ENCODE assay signal across 17 cellular contexts in genomic region chr1:15180189-15180588, GRCh38. TPM values are rescaled to one million over a fixed set of nuclear protein-coding genes. Genes with fewer than 3 reads are reported as not detected.
DNase-seq lines count a peak whose midpoint lies in the region; ATAC-seq, FAIRE-seq and TF ChIP-seq lines count a peak whose summit lies in the region.
"Had no signal": no experiment of that assay in that cellular context is flagged by ENCODE, and none has a peak within 500 bp of the region (broad histone marks: within the 10 kb centered on the region; RNA-seq: fewer than 3 reads in every experiment).

No MANE protein-coding gene starts in this region.

- H3K18ac ChIP-seq in H1 (ENCODE audit: extremely low read depth, low read length): no peak overlapping the region

- H4K8ac ChIP-seq in H1 (ENCODE audit: extremely low read depth, insufficient read depth, low read length): no peak overlapping the region

- H3K79me2 ChIP-seq in H1 (ENCODE audit: control insufficient read depth in 1 of 2, insufficient read depth in 2 of 2, low read length in 2 of 2): peaks cover 0 to 2% of the 10 kb centered on the region in 2 experiments; a peak in 1 of 4 replicates

- TF ChIP-seq EP300 in A549 (IDR thresholded peaks at IDR 0.05) (no peak), H1 (IDR thresholded peaks at IDR 0.05; ENCODE audit: borderline replicate concordance in 1 of 2, low read depth in 2 of 2, low read length in 2 of 2) (no peak)

- peak overlapping the region; percentile 80 for H3K4me2 ChIP-seq in A549
- H3K4me2 ChIP-seq in H1 (ENCODE audit: insufficient read depth in 1 of 2, low read depth in 2 of 2, low read length in 2 of 2): no peak overlapping the region

- 77% methylated on average over 5 of the region's 7 CpGs for WGBS in A549 (ENCODE audit: missing lambda C conversion rate)
- 91% methylated on average over 7 of the region's 7 CpGs; no CpG with 5 or more reads in 1 of the 2 experiments for WGBS in H1 (ENCODE audit: extremely low coverage in 1 of 2, insufficient coverage in 1 of 2, insufficient read length in 1 of 2, insufficient replicate concordance in 2 of 2, low coverage in 1 of 2, low lambda C conversion rate in 2 of 2, missing lambda C conversion rate in 1 of 2), 2 experiments

- H2BK20ac ChIP-seq in H1 (ENCODE audit: low read length): no peak overlapping the region

- no peak overlapping the region for H2AFZ ChIP-seq in H1 (ENCODE audit: low read length)

- H3K4me3 ChIP-seq in A549 (no peak overlapping the region), H1 (ENCODE audit: extremely low read depth in 1 of 4, insufficient read depth in 2 of 4, low read depth in 3 of 4, low read length in 4 of 4) (no peak overlapping the region)
- H3K4me3 ChIP-seq: GM12878 had no signal

- H2BK12ac ChIP-seq in H1 (ENCODE audit: low read depth, low read length): no peak overlapping the region

- H3K36me3 ChIP-seq in H1 (ENCODE audit: control insufficient read depth in 2 of 4, insufficient read depth in 4 of 4, low read length in 3 of 4): no peaks in the 10 kb centered on the region

- no peak overlapping the region for H4K5ac ChIP-seq in H1 (ENCODE audit: insufficient read length, low read depth, low read length)

- H4K91ac ChIP-seq in H1 (replicated peaks; ENCODE audit: insufficient read length, low read length): no peak overlapping the region

- H2AK5ac ChIP-seq in H1 (ENCODE audit: low read depth, low read length): no peak overlapping the region

- H3K4me1 ChIP-seq in A549: peaks cover 64% of the 10 kb centered on the region
- H3K4me1 ChIP-seq in H1 (replicated peaks in 1 of 4; ENCODE audit: control insufficient read depth in 3 of 4, insufficient read depth in 4 of 4, low read length in 3 of 4): peaks cover 0 to 11% (median 7%) of the 10 kb centered on the region in 4 experiments

- no peak for TF ChIP-seq CTCF in A549 (IDR thresholded peaks at IDR 0.05)
- TF ChIP-seq CTCF in H1 (IDR thresholded peaks at IDR 0.05; ENCODE audit: control extremely low read depth in 1 of 3, insufficient read depth in 1 of 3, low read depth in 1 of 3, low read length in 3 of 3): no peak

- no peaks in the 10 kb centered on the region for H3K23me2 ChIP-seq in H1 (ENCODE audit: low read depth, low read length)

- POLR2A ChIA-PET in A549 (lab: Yijun Ruan, JAX): interaction anchor here (0.9 to 3.3 kb wide), 3 partner anchors 9 to 22 kb away, joined by 3 to 18 read pairs (median 3); no protein-coding TSS in a partner anchor
- POLR2A ChIA-PET in H1 (lab: Charles Lee; ENCODE audit: partially characterized antibody): no interaction called here

- no peak overlapping the region for H3K27ac Mint-ChIP-seq in activated T-helper 17 cell treated with anti-CD3 and anti-CD28 coated beads, Interleukin-2, amount 50 U/mL, for 72 hours

- no peak overlapping the region for H2BK120ac ChIP-seq in H1 (replicated peaks; ENCODE audit: low read depth, low read length)

- TF ChIP-seq POLR2A in A549 (IDR thresholded peaks at IDR 0.05; ENCODE audit: low read length) (no peak), H1 (IDR thresholded peaks at IDR 0.05; ENCODE audit: control extremely low read depth in 1 of 2, low read depth in 2 of 2, low read length in 2 of 2) (no peak)

- H3K23ac ChIP-seq in H1 (ENCODE audit: insufficient read length): no peak overlapping the region

- peaks cover 2% of the 10 kb centered on the region for H3K79me1 ChIP-seq in H1 (ENCODE audit: low read depth, low read length)

- no peak overlapping the region; the same call in 1 of the 2 replicates for H2BK5ac ChIP-seq in H1 (ENCODE audit: low read depth, low read length)

- H4K20me1 ChIP-seq in H1 (replicated peaks in 1 of 2; ENCODE audit: control insufficient read depth in 1 of 2, insufficient read depth in 2 of 2, low read length in 2 of 2): peaks cover 1 to 2% of the 10 kb centered on the region in 2 experiments

- H3K9ac ChIP-seq in H1 (replicated peaks in 1 of 4; ENCODE audit: extremely low read depth in 1 of 4, low read depth in 3 of 4, low read length in 3 of 4): no peak overlapping the region

- TF ChIP-seq RAD21 in A549 (conservative IDR thresholded peaks at IDR 0.05 in 1 of 2, IDR thresholded peaks at IDR 0.05 in 1 of 2) (no peak), H1 (IDR thresholded peaks at IDR 0.05 in 1 of 2, conservative IDR thresholded peaks at IDR 0.05 in 1 of 2; ENCODE audit: low read depth in 2 of 2, low read length in 2 of 2) (no peak)

- peak overlapping the region; percentile 82 to 88 for H3K27ac ChIP-seq in A549
- no peak overlapping the region for H3K27ac ChIP-seq in H1 (ENCODE audit: low read depth, low read length)

- FAIRE-seq in A549 (lab: Jason Lieb, UNC): no peak
- FAIRE-seq in H1 (lab: Jason Lieb, UNC): no peak
- FAIRE-seq: GM12878, GM19239, H54, urothelium cell line had no signal

- H3K9me3 ChIP-seq in A549: no peaks in the 10 kb centered on the region
- H3K9me3 ChIP-seq in H1 (ENCODE audit: insufficient read depth in 2 of 2, low read depth in 1 of 2, low read length in 1 of 2): no peaks in the 10 kb centered on the region

- no peak overlapping the region for H3K14ac ChIP-seq in H1 (ENCODE audit: insufficient read length)

- H3K4me3 Mint-ChIP-seq in activated T-helper 17 cell treated with anti-CD3 and anti-CD28 coated beads, Interleukin-2, amount 50 U/mL, for 72 hours: no peak overlapping the region

- no peaks in the 10 kb centered on the region for H3K36me3 Mint-ChIP-seq in activated T-helper 17 cell treated with anti-CD3 and anti-CD28 coated beads, Interleukin-2, amount 50 U/mL, for 72 hours (ENCODE audit: low read depth)

- H3K27me3 Mint-ChIP-seq in activated T-helper 17 cell treated with anti-CD3 and anti-CD28 coated beads, Interleukin-2, amount 50 U/mL, for 72 hours: peaks cover 51% of the 10 kb centered on the region

- no peaks in the 10 kb centered on the region for H3K9me3 Mint-ChIP-seq in activated T-helper 17 cell treated with anti-CD3 and anti-CD28 coated beads, Interleukin-2, amount 50 U/mL, for 72 hours

- CTCF ChIA-PET in A549 (lab: Yijun Ruan, JAX): interaction anchor here (0.8 to 4.9 kb wide), 7 partner anchors 20 to 93 kb away, joined by 3 to 28 read pairs (median 4); partner anchors contain the start of gene TMEM51
- CTCF ChIA-PET in H1 (lab: Charles Lee; ENCODE audit: partially characterized antibody): interaction anchor here (1.0 to 3.0 kb wide), 7 partner anchors 15 to 124 kb away, joined by 3 to 9 read pairs (median 4); partner anchors contain the start of gene TMEM51

- H3K4me1 Mint-ChIP-seq in activated T-helper 17 cell treated with anti-CD3 and anti-CD28 coated beads, Interleukin-2, amount 50 U/mL, for 72 hours: no peaks in the 10 kb centered on the region

- no peak overlapping the region for H3K4ac ChIP-seq in H1 (replicated peaks; ENCODE audit: insufficient read length, low read depth, low read length)

- no peaks in the 10 kb centered on the region for H3K27me3 ChIP-seq in H1 (replicated peaks in 1 of 4; ENCODE audit: control insufficient read depth in 3 of 4, extremely low read depth in 1 of 4, insufficient read depth in 3 of 4, low read length in 3 of 4)

- H2BK15ac ChIP-seq in H1 (ENCODE audit: low read length): 0 out of 2 replicates have a peak overlapping the region, but pooled peaks have one; percentile 38

- no peak overlapping the region for H3K56ac ChIP-seq in H1 (replicated peaks; ENCODE audit: insufficient read length, low read depth, low read length)

- DNase-seq in A549 (ENCODE audit: low read depth in 1 of 2, low spot score in 1 of 2) (no peak), NCI-H345 (lab: John Stamatoyannopoulos, UW) (peak; percentile 38), H1 (ENCODE audit: low read depth in 1 of 2, low spot score in 2 of 2) (no peak), mucosa of gallbladder (ENCODE audit: low spot score) (peak; percentile 80), D341Med (ENCODE audit: low spot score) (no peak), SHP77 treated with DMSO at 0.1 percent for 48 hours (lab: John Stamatoyannopoulos, UW) (no peak)
- DNase-seq: DMS79 treated with DMSO at 0.1 percent for 48 hours; effector CD8-positive, alpha-beta T cell; left ventricle myocardium superior; NCI-H524 treated with DMSO at 0.1 percent for 48 hours; stimulated activated CD4-positive, alpha-beta T cell treated with anti-CD3 and anti-CD28 coated beads, Interleukin-1b, Interleukin-23, amount 100 ng/mL, for 48 hours had no signal

- no peak for ATAC-seq in A549
- no peak for ATAC-seq in activated T-helper 17 cell treated with anti-CD3 and anti-CD28 coated beads, Interleukin-2, amount 50 U/mL, for 72 hours (replicated peaks)
- ATAC-seq in GM19467 (IDR thresholded peaks at IDR 0.05; ENCODE audit: unreplicated experiment): no peak
- ATAC-seq: GM12878 had no signal

TF ChIP-seq in A549, 52 proteins besides CTCF, POLR2A, EP300 and RAD21 (continues in another document):
- no peak for TF ChIP-seq KDM1A (IDR thresholded peaks at IDR 0.05; ENCODE audit: low read depth)
- no peak for TF ChIP-seq RNF2 (IDR thresholded peaks at IDR 0.05; ENCODE audit: borderline replicate concordance, low read depth)
- TF ChIP-seq ZSCAN20 (CRISPR knock-in tag; IDR thresholded peaks at IDR 0.05): no peak
- TF ChIP-seq JUNB (IDR thresholded peaks at IDR 0.05): no peak
- TF ChIP-seq JUN (IDR thresholded peaks at IDR 0.05): no peak
- no peak for TF ChIP-seq RFX5 (IDR thresholded peaks at IDR 0.05)

TF ChIP-seq in H1, 55 proteins besides CTCF, POLR2A, EP300 and RAD21:
- no peak for TF ChIP-seq SUZ12 (IDR thresholded peaks at IDR 0.05; ENCODE audit: low read length)

RNA-seq across cellular contexts. Expression of gene TMEM51, which starts 26.6 kb away (rescaled TPM):
- polyA plus RNA-seq in A549 (2011; rRNA removed): 14.3 and 20.0 TPM in 2 replicates
- 21.8 and 26.3 TPM in 2 replicates for polyA plus RNA-seq in A549 (2012; cell fraction: cytosol; rRNA removed)
- 34.5 and 38.7 TPM in 2 replicates for polyA plus RNA-seq in A549 (2012; cell fraction: nucleus; rRNA removed)
- 20.9 to 24.2 TPM (median 22.8 TPM) in 3 replicates for polyA plus RNA-seq in A549 (2017; fragmentation: RNase III; extraction: RNeasy Plus Mini Kit Qiagen cat#74134 plus additional on column Dnase treatment)
- 8.4 and 9.5 TPM in 2 replicates for polyA minus RNA-seq in A549 (2011; rRNA and poly(A)+ RNA removed)
- 9.1 and 9.9 TPM in 2 replicates for total RNA-seq in H1 (2021; fragmentation: NEBNext Ultra II Directional; extraction: Animal tissue kit (Norgen Biotek cat#: 25700))
- 10.7 and 12.6 TPM in 2 replicates for polyA plus RNA-seq in H1 (2011; rRNA removed)
- polyA plus RNA-seq in H1 (2011; cell fraction: cytosol; rRNA removed): 11.5 TPM
- polyA plus RNA-seq in H1 (2011; cell fraction: nucleus; rRNA removed): 7.3 TPM
- 7.8 to 12.5 TPM (median 10.2 TPM) in 4 replicates for polyA plus RNA-seq in H1 (2012, experiment 1 of 2)
- 11.6 TPM for polyA plus RNA-seq in H1 (2012, experiment 2 of 2)
- polyA plus RNA-seq in H1 (2013, experiment 1 of 2): 10.4 TPM
- polyA plus RNA-seq in H1 (2013, experiment 2 of 2): 13.1 TPM
- 3.4 and 3.9 TPM in 2 replicates for polyA minus RNA-seq in H1 (2011; rRNA and poly(A)+ RNA removed)
- 8.4 TPM for polyA minus RNA-seq in H1 (2011; cell fraction: cytosol; rRNA and poly(A)+ RNA removed)
- polyA minus RNA-seq in H1 (2011; cell fraction: nucleus; rRNA and poly(A)+ RNA removed): 4.8 TPM
- total RNA-seq in mucosa of gallbladder: 43.7 TPM
- total RNA-seq in activated T-helper 17 cell treated with anti-CD3 and anti-CD28 coated beads, Interleukin-2, amount 50 U/mL, for 72 hours: not detected

Comparison
In these comparisons a context has a peak if more than half of its experiments do, and no peak if none do; other contexts are left out.
1. DNase-seq: peak in NCI-H345 (single experiment) and mucosa of gallbladder (single experiment); none in A549 (0 of 2), H1 (0 of 2), D341Med (single experiment) and SHP77 treated with DMSO at 0.1 percent for 48 hours (single experiment).